In the genomic region with DNA sequence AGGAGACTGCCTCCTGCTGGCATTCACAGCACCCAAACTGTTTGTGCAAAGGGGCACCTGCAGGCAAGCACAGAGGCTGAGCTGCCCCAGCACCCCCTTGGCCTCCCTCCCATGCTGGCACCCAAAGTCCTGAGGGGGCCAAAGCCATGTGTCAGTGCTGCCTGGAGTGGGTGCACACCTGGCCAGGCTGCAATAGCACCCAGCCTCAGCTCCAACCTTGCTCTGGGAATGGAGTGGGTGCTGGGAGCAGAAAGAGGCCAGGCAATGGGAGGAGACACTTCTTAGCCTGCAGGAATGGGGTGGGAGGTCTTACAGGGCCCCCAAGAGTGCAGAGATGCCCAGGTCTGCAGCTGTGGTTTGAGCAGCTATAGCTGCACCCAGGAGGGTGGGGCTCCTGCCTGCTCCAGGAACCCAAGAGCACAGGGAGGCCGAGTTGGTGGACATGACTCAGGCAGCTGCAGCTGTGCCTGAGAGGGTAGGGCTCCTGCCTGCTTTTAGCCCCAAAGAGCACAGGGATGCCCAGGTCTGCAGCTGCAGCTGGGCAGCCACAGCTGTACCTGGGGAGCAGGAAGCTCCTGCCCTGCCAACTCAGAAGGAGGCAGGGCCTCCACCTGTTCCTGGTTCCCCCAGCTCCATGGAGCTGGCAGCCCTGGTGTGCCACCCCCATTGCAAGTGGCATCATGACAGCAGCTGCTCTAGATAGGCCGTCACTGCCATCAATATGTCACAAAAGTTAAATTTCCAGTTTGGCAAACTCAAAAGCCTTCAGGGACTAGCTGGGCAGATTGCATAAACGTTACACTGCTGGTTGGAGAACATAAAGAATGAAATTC, we compare ENCODE assay signal across 1 cellular context.
TF ChIP-seq lines count a peak whose summit lies in the region.

No MANE protein-coding gene starts in this region.

TF ChIP-seq in HepG2, 621 proteins besides CTCF, POLR2A, EP300 and RAD21 (continues in another document):
- TF ChIP-seq, protein P1, sequence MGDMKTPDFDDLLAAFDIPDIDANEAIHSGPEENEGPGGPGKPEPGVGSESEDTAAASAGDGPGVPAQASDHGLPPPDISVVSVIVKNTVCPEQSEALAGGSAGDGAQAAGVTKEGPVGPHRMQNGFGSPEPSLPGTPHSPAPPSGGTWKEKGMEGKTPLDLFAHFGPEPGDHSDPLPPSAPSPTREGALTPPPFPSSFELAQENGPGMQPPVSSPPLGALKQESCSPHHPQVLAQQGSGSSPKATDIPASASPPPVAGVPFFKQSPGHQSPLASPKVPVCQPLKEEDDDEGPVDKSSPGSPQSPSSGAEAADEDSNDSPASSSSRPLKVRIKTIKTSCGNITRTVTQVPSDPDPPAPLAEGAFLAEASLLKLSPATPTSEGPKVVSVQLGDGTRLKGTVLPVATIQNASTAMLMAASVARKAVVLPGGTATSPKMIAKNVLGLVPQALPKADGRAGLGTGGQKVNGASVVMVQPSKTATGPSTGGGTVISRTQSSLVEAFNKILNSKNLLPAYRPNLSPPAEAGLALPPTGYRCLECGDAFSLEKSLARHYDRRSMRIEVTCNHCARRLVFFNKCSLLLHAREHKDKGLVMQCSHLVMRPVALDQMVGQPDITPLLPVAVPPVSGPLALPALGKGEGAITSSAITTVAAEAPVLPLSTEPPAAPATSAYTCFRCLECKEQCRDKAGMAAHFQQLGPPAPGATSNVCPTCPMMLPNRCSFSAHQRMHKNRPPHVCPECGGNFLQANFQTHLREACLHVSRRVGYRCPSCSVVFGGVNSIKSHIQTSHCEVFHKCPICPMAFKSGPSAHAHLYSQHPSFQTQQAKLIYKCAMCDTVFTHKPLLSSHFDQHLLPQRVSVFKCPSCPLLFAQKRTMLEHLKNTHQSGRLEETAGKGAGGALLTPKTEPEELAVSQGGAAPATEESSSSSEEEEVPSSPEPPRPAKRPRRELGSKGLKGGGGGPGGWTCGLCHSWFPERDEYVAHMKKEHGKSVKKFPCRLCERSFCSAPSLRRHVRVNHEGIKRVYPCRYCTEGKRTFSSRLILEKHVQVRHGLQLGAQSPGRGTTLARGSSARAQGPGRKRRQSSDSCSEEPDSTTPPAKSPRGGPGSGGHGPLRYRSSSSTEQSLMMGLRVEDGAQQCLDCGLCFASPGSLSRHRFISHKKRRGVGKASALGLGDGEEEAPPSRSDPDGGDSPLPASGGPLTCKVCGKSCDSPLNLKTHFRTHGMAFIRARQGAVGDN (CRISPR knock-in tag; IDR thresholded peaks at IDR 0.05), result peak; percentile 86
- no peak for TF ChIP-seq ZNF678 (CRISPR knock-in tag; IDR thresholded peaks at IDR 0.05)
- peak; percentile 62; the same call in 1 of the 2 replicates for TF ChIP-seq BRD4 (CRISPR knock-in tag; IDR thresholded peaks at IDR 0.05)
- peak; percentile 97 for TF ChIP-seq ZFP90 (CRISPR knock-in tag; IDR thresholded peaks at IDR 0.05; ENCODE audit: borderline replicate concordance)
- no peak for TF ChIP-seq TCF12 (IDR thresholded peaks at IDR 0.05)
- TF ChIP-seq TCF12 (CRISPR knock-in tag; IDR thresholded peaks at IDR 0.05), result 0 out of 2 replicates have a peak, but pooled peaks have one; percentile 9
- TF ChIP-seq SOX6 (IDR thresholded peaks at IDR 0.05), result no peak
- TF ChIP-seq SOX6 (CRISPR knock-in tag; IDR thresholded peaks at IDR 0.05), result no peak
- TF ChIP-seq SMAD1 (CRISPR knock-in tag; IDR thresholded peaks at IDR 0.05; ENCODE audit: borderline replicate concordance, low read depth), result peak; percentile 70; the same call in 1 of the 2 replicates
- TF ChIP-seq SALL1 (CRISPR knock-in tag; IDR thresholded peaks at IDR 0.05), result peak; percentile 18; the same call in 1 of the 2 replicates
- no peak for TF ChIP-seq KLF6 (CRISPR knock-in tag; IDR thresholded peaks at IDR 0.05)
- peak; percentile 46; the same call in 1 of the 2 replicates for TF ChIP-seq POLR2G (IDR thresholded peaks at IDR 0.05; ENCODE audit: low read depth, low read length)
- TF ChIP-seq NAIF1 (CRISPR knock-in tag; IDR thresholded peaks at IDR 0.05; ENCODE audit: borderline replicate concordance), result no peak
- TF ChIP-seq, protein P2, sequence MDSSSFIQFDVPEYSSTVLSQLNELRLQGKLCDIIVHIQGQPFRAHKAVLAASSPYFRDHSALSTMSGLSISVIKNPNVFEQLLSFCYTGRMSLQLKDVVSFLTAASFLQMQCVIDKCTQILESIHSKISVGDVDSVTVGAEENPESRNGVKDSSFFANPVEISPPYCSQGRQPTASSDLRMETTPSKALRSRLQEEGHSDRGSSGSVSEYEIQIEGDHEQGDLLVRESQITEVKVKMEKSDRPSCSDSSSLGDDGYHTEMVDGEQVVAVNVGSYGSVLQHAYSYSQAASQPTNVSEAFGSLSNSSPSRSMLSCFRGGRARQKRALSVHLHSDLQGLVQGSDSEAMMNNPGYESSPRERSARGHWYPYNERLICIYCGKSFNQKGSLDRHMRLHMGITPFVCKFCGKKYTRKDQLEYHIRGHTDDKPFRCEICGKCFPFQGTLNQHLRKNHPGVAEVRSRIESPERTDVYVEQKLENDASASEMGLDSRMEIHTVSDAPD (CRISPR knock-in tag; IDR thresholded peaks at IDR 0.05), result 0 out of 2 replicates have a peak, but pooled peaks have one; percentile 19
- no peak for TF ChIP-seq FOXA3 (CRISPR knock-in tag; IDR thresholded peaks at IDR 0.05)
- TF ChIP-seq SMYD3 (CRISPR knock-in tag; IDR thresholded peaks at IDR 0.05), result 0 out of 2 replicates have a peak, but pooled peaks have one; percentile 27
- TF ChIP-seq ZNF670 (CRISPR knock-in tag; IDR thresholded peaks at IDR 0.05; ENCODE audit: borderline replicate concordance), result 0 out of 2 replicates have a peak, but pooled peaks have one; percentile 10
- 0 out of 2 replicates have a peak, but pooled peaks have one; percentile 25 for TF ChIP-seq SP4 (CRISPR knock-in tag; IDR thresholded peaks at IDR 0.05)
- TF ChIP-seq FOXO1 (CRISPR knock-in tag; IDR thresholded peaks at IDR 0.05), result no peak
- no peak for TF ChIP-seq SUZ12 (IDR thresholded peaks at IDR 0.05; ENCODE audit: low read depth, low read length)
- TF ChIP-seq RXRA (CRISPR knock-in tag; IDR thresholded peaks at IDR 0.05), result no peak; the same call in 1 of the 2 replicates
- TF ChIP-seq TOE1 (CRISPR knock-in tag; IDR thresholded peaks at IDR 0.05), result no peak
- 0 out of 2 replicates have a peak, but pooled peaks have one; percentile 20 for TF ChIP-seq ZNF776 (CRISPR knock-in tag; IDR thresholded peaks at IDR 0.05)
- TF ChIP-seq ZNF777 (CRISPR knock-in tag; IDR thresholded peaks at IDR 0.05), result no peak
- no peak for TF ChIP-seq ZIK1 (CRISPR knock-in tag; IDR thresholded peaks at IDR 0.05; ENCODE audit: borderline replicate concordance, low read depth)
- TF ChIP-seq ZNF788 (CRISPR knock-in tag; IDR thresholded peaks at IDR 0.05; ENCODE audit: borderline replicate concordance), result 0 out of 2 replicates have a peak, but pooled peaks have one; percentile 38
- no peak for TF ChIP-seq FOXA1 (IDR thresholded peaks at IDR 0.05)
- TF ChIP-seq FOXA1 (CRISPR knock-in tag; IDR thresholded peaks at IDR 0.05), result no peak
- TF ChIP-seq RBM22 (optimal IDR thresholded peaks at IDR 0.05; ENCODE audit: low read length), result peak; percentile 41
- TF ChIP-seq, protein P3, sequence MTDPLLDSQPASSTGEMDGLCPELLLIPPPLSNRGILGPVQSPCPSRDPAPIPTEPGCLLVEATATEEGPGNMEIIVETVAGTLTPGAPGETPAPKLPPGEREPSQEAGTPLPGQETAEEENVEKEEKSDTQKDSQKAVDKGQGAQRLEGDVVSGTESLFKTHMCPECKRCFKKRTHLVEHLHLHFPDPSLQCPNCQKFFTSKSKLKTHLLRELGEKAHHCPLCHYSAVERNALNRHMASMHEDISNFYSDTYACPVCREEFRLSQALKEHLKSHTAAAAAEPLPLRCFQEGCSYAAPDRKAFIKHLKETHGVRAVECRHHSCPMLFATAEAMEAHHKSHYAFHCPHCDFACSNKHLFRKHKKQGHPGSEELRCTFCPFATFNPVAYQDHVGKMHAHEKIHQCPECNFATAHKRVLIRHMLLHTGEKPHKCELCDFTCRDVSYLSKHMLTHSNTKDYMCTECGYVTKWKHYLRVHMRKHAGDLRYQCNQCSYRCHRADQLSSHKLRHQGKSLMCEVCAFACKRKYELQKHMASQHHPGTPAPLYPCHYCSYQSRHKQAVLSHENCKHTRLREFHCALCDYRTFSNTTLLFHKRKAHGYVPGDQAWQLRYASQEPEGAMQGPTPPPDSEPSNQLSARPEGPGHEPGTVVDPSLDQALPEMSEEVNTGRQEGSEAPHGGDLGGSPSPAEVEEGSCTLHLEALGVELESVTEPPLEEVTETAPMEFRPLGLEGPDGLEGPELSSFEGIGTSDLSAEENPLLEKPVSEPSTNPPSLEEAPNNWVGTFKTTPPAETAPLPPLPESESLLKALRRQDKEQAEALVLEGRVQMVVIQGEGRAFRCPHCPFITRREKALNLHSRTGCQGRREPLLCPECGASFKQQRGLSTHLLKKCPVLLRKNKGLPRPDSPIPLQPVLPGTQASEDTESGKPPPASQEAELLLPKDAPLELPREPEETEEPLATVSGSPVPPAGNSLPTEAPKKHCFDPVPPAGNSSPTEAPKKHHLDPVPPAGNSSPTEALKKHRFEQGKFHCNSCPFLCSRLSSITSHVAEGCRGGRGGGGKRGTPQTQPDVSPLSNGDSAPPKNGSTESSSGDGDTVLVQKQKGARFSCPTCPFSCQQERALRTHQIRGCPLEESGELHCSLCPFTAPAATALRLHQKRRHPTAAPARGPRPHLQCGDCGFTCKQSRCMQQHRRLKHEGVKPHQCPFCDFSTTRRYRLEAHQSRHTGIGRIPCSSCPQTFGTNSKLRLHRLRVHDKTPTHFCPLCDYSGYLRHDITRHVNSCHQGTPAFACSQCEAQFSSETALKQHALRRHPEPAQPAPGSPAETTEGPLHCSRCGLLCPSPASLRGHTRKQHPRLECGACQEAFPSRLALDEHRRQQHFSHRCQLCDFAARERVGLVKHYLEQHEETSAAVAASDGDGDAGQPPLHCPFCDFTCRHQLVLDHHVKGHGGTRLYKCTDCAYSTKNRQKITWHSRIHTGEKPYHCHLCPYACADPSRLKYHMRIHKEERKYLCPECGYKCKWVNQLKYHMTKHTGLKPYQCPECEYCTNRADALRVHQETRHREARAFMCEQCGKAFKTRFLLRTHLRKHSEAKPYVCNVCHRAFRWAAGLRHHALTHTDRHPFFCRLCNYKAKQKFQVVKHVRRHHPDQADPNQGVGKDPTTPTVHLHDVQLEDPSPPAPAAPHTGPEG (CRISPR knock-in tag; IDR thresholded peaks at IDR 0.05), result no peak
- TF ChIP-seq ZBTB21 (CRISPR knock-in tag; IDR thresholded peaks at IDR 0.05), result no peak
- 0 out of 2 replicates have a peak, but pooled peaks have one; percentile 17 for TF ChIP-seq ZBTB20 (CRISPR knock-in tag; IDR thresholded peaks at IDR 0.05; ENCODE audit: borderline replicate concordance, low read depth)
- TF ChIP-seq, protein P4, sequence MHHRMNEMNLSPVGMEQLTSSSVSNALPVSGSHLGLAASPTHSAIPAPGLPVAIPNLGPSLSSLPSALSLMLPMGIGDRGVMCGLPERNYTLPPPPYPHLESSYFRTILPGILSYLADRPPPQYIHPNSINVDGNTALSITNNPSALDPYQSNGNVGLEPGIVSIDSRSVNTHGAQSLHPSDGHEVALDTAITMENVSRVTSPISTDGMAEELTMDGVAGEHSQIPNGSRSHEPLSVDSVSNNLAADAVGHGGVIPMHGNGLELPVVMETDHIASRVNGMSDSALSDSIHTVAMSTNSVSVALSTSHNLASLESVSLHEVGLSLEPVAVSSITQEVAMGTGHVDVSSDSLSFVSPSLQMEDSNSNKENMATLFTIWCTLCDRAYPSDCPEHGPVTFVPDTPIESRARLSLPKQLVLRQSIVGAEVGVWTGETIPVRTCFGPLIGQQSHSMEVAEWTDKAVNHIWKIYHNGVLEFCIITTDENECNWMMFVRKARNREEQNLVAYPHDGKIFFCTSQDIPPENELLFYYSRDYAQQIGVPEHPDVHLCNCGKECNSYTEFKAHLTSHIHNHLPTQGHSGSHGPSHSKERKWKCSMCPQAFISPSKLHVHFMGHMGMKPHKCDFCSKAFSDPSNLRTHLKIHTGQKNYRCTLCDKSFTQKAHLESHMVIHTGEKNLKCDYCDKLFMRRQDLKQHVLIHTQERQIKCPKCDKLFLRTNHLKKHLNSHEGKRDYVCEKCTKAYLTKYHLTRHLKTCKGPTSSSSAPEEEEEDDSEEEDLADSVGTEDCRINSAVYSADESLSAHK (CRISPR knock-in tag; IDR thresholded peaks at IDR 0.05; ENCODE audit: borderline replicate concordance), result no peak
- TF ChIP-seq, protein P5, sequence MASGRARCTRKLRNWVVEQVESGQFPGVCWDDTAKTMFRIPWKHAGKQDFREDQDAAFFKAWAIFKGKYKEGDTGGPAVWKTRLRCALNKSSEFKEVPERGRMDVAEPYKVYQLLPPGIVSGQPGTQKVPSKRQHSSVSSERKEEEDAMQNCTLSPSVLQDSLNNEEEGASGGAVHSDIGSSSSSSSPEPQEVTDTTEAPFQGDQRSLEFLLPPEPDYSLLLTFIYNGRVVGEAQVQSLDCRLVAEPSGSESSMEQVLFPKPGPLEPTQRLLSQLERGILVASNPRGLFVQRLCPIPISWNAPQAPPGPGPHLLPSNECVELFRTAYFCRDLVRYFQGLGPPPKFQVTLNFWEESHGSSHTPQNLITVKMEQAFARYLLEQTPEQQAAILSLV (CRISPR knock-in tag; IDR thresholded peaks at IDR 0.05; ENCODE audit: borderline replicate concordance), result 0 out of 2 replicates have a peak, but pooled peaks have one; percentile 23
- TF ChIP-seq NFKB2 (CRISPR knock-in tag; IDR thresholded peaks at IDR 0.05; ENCODE audit: borderline replicate concordance), result 0 out of 2 replicates have a peak, but pooled peaks have one; percentile 22
- no peak for TF ChIP-seq ZNF121 (CRISPR knock-in tag; IDR thresholded peaks at IDR 0.05)
- TF ChIP-seq, protein P6, sequence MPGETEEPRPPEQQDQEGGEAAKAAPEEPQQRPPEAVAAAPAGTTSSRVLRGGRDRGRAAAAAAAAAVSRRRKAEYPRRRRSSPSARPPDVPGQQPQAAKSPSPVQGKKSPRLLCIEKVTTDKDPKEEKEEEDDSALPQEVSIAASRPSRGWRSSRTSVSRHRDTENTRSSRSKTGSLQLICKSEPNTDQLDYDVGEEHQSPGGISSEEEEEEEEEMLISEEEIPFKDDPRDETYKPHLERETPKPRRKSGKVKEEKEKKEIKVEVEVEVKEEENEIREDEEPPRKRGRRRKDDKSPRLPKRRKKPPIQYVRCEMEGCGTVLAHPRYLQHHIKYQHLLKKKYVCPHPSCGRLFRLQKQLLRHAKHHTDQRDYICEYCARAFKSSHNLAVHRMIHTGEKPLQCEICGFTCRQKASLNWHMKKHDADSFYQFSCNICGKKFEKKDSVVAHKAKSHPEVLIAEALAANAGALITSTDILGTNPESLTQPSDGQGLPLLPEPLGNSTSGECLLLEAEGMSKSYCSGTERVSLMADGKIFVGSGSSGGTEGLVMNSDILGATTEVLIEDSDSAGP (CRISPR knock-in tag; IDR thresholded peaks at IDR 0.05; ENCODE audit: borderline replicate concordance), result peak; percentile 31; the same call in 1 of the 2 replicates
